26 cellular contexts compared by ENCODE assay signal in the genomic region with DNA sequence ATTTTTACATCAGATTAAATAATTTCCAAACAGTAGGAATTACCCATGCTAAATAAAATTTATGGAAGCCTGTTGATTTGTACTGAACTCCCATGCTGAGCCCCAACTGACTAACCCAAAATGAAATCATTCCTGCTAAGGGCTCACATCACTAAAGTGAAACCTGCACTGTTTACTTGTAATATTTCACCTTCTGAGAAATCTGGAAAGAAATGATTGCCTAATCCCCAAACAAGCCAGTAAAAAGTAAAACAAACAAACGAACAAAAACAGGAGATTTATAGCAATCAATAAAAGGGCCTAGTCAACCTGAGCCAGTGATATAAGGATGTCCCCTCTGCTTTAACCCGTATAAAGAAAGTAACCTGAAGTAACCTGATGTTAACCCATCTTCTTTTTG.
"Had no signal": no experiment of that assay in that cellular context is flagged by ENCODE, and none has a peak within 500 bp of the region (broad histone marks: within the 10 kb centered on the region; RNA-seq: fewer than 3 reads in every experiment).

No MANE protein-coding gene starts in this region.

- H3K4me1 ChIP-seq: ascending aorta had no signal

- H3K27ac ChIP-seq: ascending aorta had no signal

- H3K36me3 ChIP-seq: ascending aorta, MG63 had no signal

- DNase-seq: activated B cell treated with CpG ODN at 0.5 μM for 24 hours; activated CD4-positive, alpha-beta T cell treated with anti-CD3 and anti-CD28 coated beads for 1 hour; activated CD4-positive, alpha-beta T cell treated with anti-CD3 and anti-CD28 coated beads, Interleukin-2, amount 10 ng/mL, durations not matched to agents 24 days and 14 days; activated CD4-positive, alpha-beta T cell treated with anti-CD3 and anti-CD28 coated beads, Interleukin-2, amount 50 U/mL, for 48 hours; activated CD8-positive, alpha-beta memory T cell treated with anti-CD3 and anti-CD28 coated beads, Interleukin-2, amount 10 ng/mL, durations not matched to agents 7 days and 5 days; activated effector memory CD4-positive, alpha-beta T cell treated with anti-CD3 and anti-CD28 coated beads, Interleukin-2, amount 50 U/mL, for 16 hours; activated naive CD4-positive, alpha-beta T cell treated with Interleukin-2 at 50 U/mL for 16 hours; activated naive CD8-positive, alpha-beta T cell treated with anti-CD3 and anti-CD28 coated beads, Interleukin-2, amount 50 U/mL, for 24 hours; activated T-cell treated with anti-CD3 and anti-CD28 coated beads, Interleukin-2, amount 50 U/mL, for 4 hours; amniotic stem cell; cortex of kidney; MG63; MV-4-11; NCI-H1092 treated with DMSO at 0.1 percent for 48 hours; NCI-H1436; NCI-H187 treated with DMSO at 0.1 percent for 48 hours; NCI-H2081 treated with DMSO at 0.1 percent for 48 hours; NCI-H2171 treated with DMSO at 0.1 percent for 48 hours; NCI-H226; NCI-H526; NCI-H774; NK-92 treated with Interleukin-12 subunit alpha and Interleukin-12 subunit beta, amount 100 ng/mL, for 24 hours; SHP77 treated with DMSO at 0.1 percent for 48 hours; T-helper 17 cell; T-helper 9 cell had no signal

- H3K4me3 ChIP-seq: ascending aorta, MG63 had no signal

- H3K27me3 ChIP-seq: ascending aorta, MG63 had no signal

- H3K9me3 ChIP-seq: ascending aorta, MG63 had no signal
